In genomic region chr6:27871919-27872633, GRCh38 we compare ENCODE assay signal across 8 cellular contexts. TPM values are rescaled to one million over a fixed set of nuclear protein-coding genes. Genes with fewer than 3 reads are reported as not detected.
DNase-seq lines count a peak whose midpoint lies in the region; ATAC-seq and TF ChIP-seq lines count a peak whose summit lies in the region.

No MANE protein-coding gene starts in this region.

- peaks cover 5% of the 10 kb centered on the region for H3K36me3 Mint-ChIP-seq in activated naive CD4-positive, alpha-beta T cell treated with anti-CD3 and anti-CD28 coated beads, Interleukin-2, amount 10 ng/mL, durations not matched to agents 7 days and 5 days

- CTCF ChIA-PET in activated naive CD4-positive, alpha-beta T cell treated with anti-CD3 and anti-CD28 coated beads, Interleukin-2, amount 10 ng/mL, durations not matched to agents 7 days and 5 days (lab: Charles Lee), result interaction anchor here (1.4 to 9.2 kb wide), 3 partner anchors 18 to 36 kb away, joined by 3 to 47 read pairs (median 6); a partner anchor contains a TSS

- no peak overlapping the region for H3K9ac ChIP-seq in parathyroid adenoma

- no peaks in the 10 kb centered on the region for H3K36me3 ChIP-seq in parathyroid adenoma (ENCODE audit: control insufficient read depth, insufficient read depth, low read length)
- H3K36me3 ChIP-seq in aorta (ENCODE audit: control insufficient read depth in 1 of 2, insufficient read depth in 2 of 2, low read length in 1 of 2), result no peaks in the 10 kb centered on the region

- H3K79me2 ChIP-seq in parathyroid adenoma, result no peaks in the 10 kb centered on the region

- H3K27me3 ChIP-seq in parathyroid adenoma (ENCODE audit: control insufficient read depth, insufficient read depth, low read length), result no peaks in the 10 kb centered on the region
- no peaks in the 10 kb centered on the region for H3K27me3 ChIP-seq in aorta (ENCODE audit: control insufficient read depth in 1 of 2, insufficient read depth in 2 of 2, low read length in 1 of 2)

- H3K27ac ChIP-seq in parathyroid adenoma (no peak overlapping the region), aorta (ENCODE audit: low read depth in 1 of 2, low read length in 2 of 2) (no peak overlapping the region)

- H3K9me3 ChIP-seq in parathyroid adenoma (ENCODE audit: control insufficient read depth, low read length) (no peaks in the 10 kb centered on the region), aorta (ENCODE audit: control insufficient read depth, low read length) (no peaks in the 10 kb centered on the region)

- peak overlapping the region; percentile 75 for H3K4me2 ChIP-seq in parathyroid adenoma (ENCODE audit: low read length)

- peak overlapping the region; percentile 95 for H3K27ac Mint-ChIP-seq in activated naive CD4-positive, alpha-beta T cell treated with anti-CD3 and anti-CD28 coated beads, Interleukin-2, amount 10 ng/mL, durations not matched to agents 7 days and 5 days

- peaks cover 61% of the 10 kb centered on the region for H3K4me1 Mint-ChIP-seq in activated naive CD4-positive, alpha-beta T cell treated with anti-CD3 and anti-CD28 coated beads, Interleukin-2, amount 10 ng/mL, durations not matched to agents 7 days and 5 days

- H3K9me3 Mint-ChIP-seq in activated naive CD4-positive, alpha-beta T cell treated with anti-CD3 and anti-CD28 coated beads, Interleukin-2, amount 10 ng/mL, durations not matched to agents 7 days and 5 days, result no peaks in the 10 kb centered on the region

- peak overlapping the region; percentile 52 for H2AFZ ChIP-seq in parathyroid adenoma

- peak overlapping the region; percentile 65 for H3K4me3 ChIP-seq in Jurkat, Clone E6-1 (ENCODE audit: low read length)
- H3K4me3 ChIP-seq in parathyroid adenoma (ENCODE audit: low read depth, low read length) (peak overlapping the region; percentile 76), aorta (ENCODE audit: low read length in 2 of 2) (peak overlapping the region; percentile 57 to 74)

- no peak for TF ChIP-seq CTCF in parathyroid adenoma (IDR thresholded peaks at IDR 0.05)

- H3K4me1 ChIP-seq in parathyroid adenoma, result no peaks in the 10 kb centered on the region
- H3K4me1 ChIP-seq in aorta (ENCODE audit: control insufficient read depth in 1 of 2, insufficient read depth in 2 of 2, low read length in 2 of 2), result no peaks in the 10 kb centered on the region

- TF ChIP-seq POLR2A in Raji (IDR thresholded peaks at IDR 0.05; ENCODE audit: insufficient read depth, low read depth, low read length), result peak; percentile 96

- ATAC-seq in GM21528 (IDR thresholded peaks at IDR 0.05; ENCODE audit: low FRiP score, unreplicated experiment), result peak; percentile 63
- ATAC-seq in aorta (ENCODE audit: low FRiP score), result peak; percentile 90

- peak overlapping the region; percentile 90 for H3K4me3 Mint-ChIP-seq in activated naive CD4-positive, alpha-beta T cell treated with anti-CD3 and anti-CD28 coated beads, Interleukin-2, amount 10 ng/mL, durations not matched to agents 7 days and 5 days

- DNase-seq in DMS79 treated with DMSO at 0.1 percent for 48 hours (lab: John Stamatoyannopoulos, UW) (peak; percentile 69), globus pallidus (ENCODE audit: low spot score) (peak; percentile 72), aorta (peak; percentile 82 to 84)
- DNase-seq in Jurkat, Clone E6-1 (ENCODE audit: low read depth, low spot score), result peak; percentile 99
- peak; percentile 89 for DNase-seq in activated naive CD4-positive, alpha-beta T cell treated with anti-CD3 and anti-CD28 coated beads, Interleukin-2, amount 10 ng/mL, durations not matched to agents 7 days and 5 days

- intact Hi-C loops in aorta (cut with DNase I), result no loop called here

- H3K27me3 Mint-ChIP-seq in activated naive CD4-positive, alpha-beta T cell treated with anti-CD3 and anti-CD28 coated beads, Interleukin-2, amount 10 ng/mL, durations not matched to agents 7 days and 5 days, result peaks cover 11% of the 10 kb centered on the region

- WGBS in aorta, 2 donors, result 3 to 5% methylated on average over 50 of the region's 50 CpGs

RNA-seq across cellular contexts. Expression of gene OR2B2, which starts 40.1 kb away (rescaled TPM):
- polyA plus RNA-seq in Jurkat, Clone E6-1 (2012; ENCODE audit: insufficient read depth, insufficient read length), result not detected
- not detected for total RNA-seq in aorta
- not detected for polyA plus RNA-seq in aorta
